13 cellular contexts compared by ENCODE assay signal in genomic region chr17:82013772-82014321, GRCh38. TPM values are rescaled to one million over a fixed set of nuclear protein-coding genes. Genes with fewer than 3 reads are reported as not detected.
DNase-seq lines count a peak whose midpoint lies in the region; ATAC-seq and TF ChIP-seq lines count a peak whose summit lies in the region.
"Had no signal": no experiment of that assay in that cellular context is flagged by ENCODE, and none has a peak within 500 bp of the region (broad histone marks: within the 10 kb centered on the region; RNA-seq: fewer than 3 reads in every experiment).

No MANE protein-coding gene starts in this region.

- H3K4me1 ChIP-seq in right atrium auricular region: peaks cover 0 to 21% of the 10 kb centered on the region in 2 donors
- H3K4me1 ChIP-seq in gastrocnemius medialis: peaks cover 1 to 17% of the 10 kb centered on the region in 2 donors
- no peaks in the 10 kb centered on the region for H3K4me1 ChIP-seq in mesendoderm (ENCODE audit: control insufficient read depth, low read depth, low read length)

- H3K4me2 ChIP-seq in mesendoderm (ENCODE audit: low read length): no peak overlapping the region

- no CpG with 5 or more reads among the region's 16 CpGs for WGBS in mesendoderm (ENCODE audit: extremely low coverage, insufficient coverage, low lambda C conversion rate)

- peaks cover 4% of the 10 kb centered on the region for H3K36me3 Mint-ChIP-seq in stimulated activated effector memory CD8-positive, alpha-beta T cell treated with anti-CD3 and anti-CD28 coated beads, Interleukin-12 subunit alpha, Interleukin-12 subunit beta, amount 100 ng/mL, for 72 hours

- no peaks in the 10 kb centered on the region for H3K4me1 Mint-ChIP-seq in stimulated activated effector memory CD8-positive, alpha-beta T cell treated with anti-CD3 and anti-CD28 coated beads, Interleukin-12 subunit alpha, Interleukin-12 subunit beta, amount 100 ng/mL, for 72 hours

- H3K4me3 ChIP-seq in right atrium auricular region: no peak overlapping the region
- no peak overlapping the region for H3K4me3 ChIP-seq in gastrocnemius medialis
- no peak overlapping the region for H3K4me3 ChIP-seq in mesendoderm (ENCODE audit: low read length)
- H3K4me3 ChIP-seq: stomach had no signal

- no peak overlapping the region for H2BK120ac ChIP-seq in mesendoderm (ENCODE audit: low read depth, low read length)

- no peaks in the 10 kb centered on the region for H3K79me2 ChIP-seq in mesendoderm (ENCODE audit: control insufficient read depth, insufficient read depth, low read length)

- H3K27me3 ChIP-seq in right atrium auricular region (no peaks in the 10 kb centered on the region), gastrocnemius medialis (no peaks in the 10 kb centered on the region), mesendoderm (ENCODE audit: insufficient read depth, low read length, poor library complexity) (no peaks in the 10 kb centered on the region)
- H3K27me3 ChIP-seq: stomach had no signal

- H3K23ac ChIP-seq in mesendoderm (ENCODE audit: low read length): no peak overlapping the region

- intact Hi-C loops in gastrocnemius medialis (cut with DNase I; ENCODE audit: low total_unique reads): no loop called here

- H3K4me3 Mint-ChIP-seq in stimulated activated effector memory CD8-positive, alpha-beta T cell treated with anti-CD3 and anti-CD28 coated beads, Interleukin-12 subunit alpha, Interleukin-12 subunit beta, amount 100 ng/mL, for 72 hours: no peak overlapping the region
- H3K4me3 Mint-ChIP-seq: HFFc6, nephron had no signal

- no peak overlapping the region for H2AK5ac ChIP-seq in mesendoderm (ENCODE audit: low read length)

- in situ Hi-C loops in gastrocnemius medialis (cut with MboI; ENCODE audit: low sequenced_read_pairs in 4 of 4): no loop called here

- DNase-seq in RWPE1 (ENCODE audit: low spot score) (no peak), right atrium auricular region (ENCODE audit: low spot score) (no peak), gastrocnemius medialis (no peak), omental fat pad (ENCODE audit: low spot score) (no peak), mesendoderm (no peak)
- DNase-seq in stimulated activated effector memory CD8-positive, alpha-beta T cell treated with anti-CD3 and anti-CD28 coated beads, Interleukin-12 subunit alpha, Interleukin-12 subunit beta, amount 100 ng/mL, for 72 hours (ENCODE audit: low spot score in 2 of 2): no peak
- DNase-seq: activated effector memory CD4-positive, alpha-beta T cell treated with Interleukin-2 at 50 U/mL for 16 hours; amniotic stem cell; NCI-H446 treated with DMSO at 0.1 percent for 48 hours; SIG-M5; stomach had no signal

- H3K9me3 ChIP-seq in right atrium auricular region (no peaks in the 10 kb centered on the region), gastrocnemius medialis (no peaks in the 10 kb centered on the region)
- H3K9me3 ChIP-seq: stomach had no signal

- POLR2A ChIA-PET in RWPE1 (lab: Yijun Ruan, JAX; ENCODE audit: low non-redundant PET): no interaction called here

- TF ChIP-seq POLR2A in gastrocnemius medialis (IDR thresholded peaks at IDR 0.05): no peak

- no peak overlapping the region for H4K8ac ChIP-seq in mesendoderm (ENCODE audit: low read depth, low read length)

- H3K18ac ChIP-seq in mesendoderm (ENCODE audit: low read length): no peak overlapping the region

- no peak overlapping the region for H4K5ac ChIP-seq in mesendoderm (ENCODE audit: low read length)

- H3K9ac ChIP-seq in mesendoderm (ENCODE audit: low read length): no peak overlapping the region

- no peak overlapping the region for H2BK15ac ChIP-seq in mesendoderm (replicated peaks; ENCODE audit: low read depth)

- H3K27ac ChIP-seq in RWPE1 (peak overlapping the region; percentile 60), right atrium auricular region (peak overlapping the region; percentile 54 to 75), gastrocnemius medialis (no peak overlapping the region), mesendoderm (ENCODE audit: low read depth, low read length) (no peak overlapping the region)

- no peak overlapping the region for H2BK5ac ChIP-seq in mesendoderm (ENCODE audit: low read length)

- H3K79me1 ChIP-seq in mesendoderm (ENCODE audit: low read length): no peaks in the 10 kb centered on the region

- no peak overlapping the region for H3K4ac ChIP-seq in mesendoderm (ENCODE audit: low read depth, low read length)

- H3K56ac ChIP-seq in mesendoderm (ENCODE audit: low read length): no peak overlapping the region

- H3K9me3 Mint-ChIP-seq in stimulated activated effector memory CD8-positive, alpha-beta T cell treated with anti-CD3 and anti-CD28 coated beads, Interleukin-12 subunit alpha, Interleukin-12 subunit beta, amount 100 ng/mL, for 72 hours: no peaks in the 10 kb centered on the region
- H3K9me3 Mint-ChIP-seq: HFFc6, nephron had no signal

- CTCF ChIA-PET in RWPE1 (lab: Yijun Ruan, JAX): interaction anchor here (0.8 to 4.0 kb wide), 3 partner anchors 10 to 54 kb away, joined by 5 to 20 read pairs (median 12); partner anchors contain the start of gene NOTUM

- H3K36me3 ChIP-seq in right atrium auricular region (peaks cover 8% of the 10 kb centered on the region), gastrocnemius medialis (peaks cover 0 to 3% of the 10 kb centered on the region in 2 donors), mesendoderm (ENCODE audit: control insufficient read depth, insufficient read depth, low read length) (no peaks in the 10 kb centered on the region)

- TF ChIP-seq CTCF in RWPE1 (conservative IDR thresholded peaks at IDR 0.05; ENCODE audit: low read depth) (no peak), right atrium auricular region (IDR thresholded peaks at IDR 0.05) (no peak), gastrocnemius medialis (IDR thresholded peaks at IDR 0.05 in 4 of 5, conservative IDR thresholded peaks at IDR 0.05 in 1 of 5) (no peak), omental fat pad (IDR thresholded peaks at IDR 0.05) (no peak)

- ATAC-seq in stimulated activated effector memory CD8-positive, alpha-beta T cell treated with anti-CD3 and anti-CD28 coated beads, Interleukin-12 subunit alpha, Interleukin-12 subunit beta, amount 100 ng/mL, for 72 hours: no peak
- no peak for ATAC-seq in gastrocnemius medialis
- no peak for ATAC-seq in omental fat pad (ENCODE audit: low FRiP score)

- peak overlapping the region; percentile 23 for H3K27ac Mint-ChIP-seq in stimulated activated effector memory CD8-positive, alpha-beta T cell treated with anti-CD3 and anti-CD28 coated beads, Interleukin-12 subunit alpha, Interleukin-12 subunit beta, amount 100 ng/mL, for 72 hours
- H3K27ac Mint-ChIP-seq: nephron had no signal

RNA-seq across cellular contexts. Expression of gene CENPX, which starts 8.8 kb away (rescaled TPM):
- total RNA-seq in right atrium auricular region (10 to 100 TPM; 36.5 to 47.6 TPM), gastrocnemius medialis (10 to 100 TPM; 41.2 to 62.7 (median 57.0) TPM), omental fat pad (10 to 100 TPM; 41.1 to 77.2 (median 59.8) TPM)
- polyA plus RNA-seq in mesendoderm (2013, experiment 1 of 2): 59.9 TPM
- 60.0 TPM for polyA plus RNA-seq in mesendoderm (2013, experiment 2 of 2)

RNA-seq across cellular contexts. Expression of gene LRRC45, which starts 9.3 kb away (rescaled TPM):
- total RNA-seq in right atrium auricular region: 1 to 10 TPM; 4.7 to 4.9 TPM
- 1 to 10 TPM; 1.1 to 5.0 (median 3.8) TPM for total RNA-seq in gastrocnemius medialis
- total RNA-seq in omental fat pad: 10 to 100 TPM in 1 of 4 donors, 1 to 10 TPM in 3; 4.7 to 12.3 (median 5.6) TPM
- polyA plus RNA-seq in mesendoderm (2013, experiment 1 of 2): 8.5 TPM
- polyA plus RNA-seq in mesendoderm (2013, experiment 2 of 2): 8.7 TPM

RNA-seq across cellular contexts. Expression of gene RAC3, which starts 17.6 kb away (rescaled TPM):
- total RNA-seq in right atrium auricular region (1 to 10 TPM in 1 of 2 donors, under 1 TPM in 1; 0.93 to 2.6 TPM), gastrocnemius medialis (1 to 10 TPM in 1 of 4 donors, under 1 TPM in 1, not detected in 2; 0.42 to 2.0 TPM), omental fat pad (10 to 100 TPM in 3 of 4 donors, 1 to 10 TPM in 1; 7.9 to 25.1 (median 12.0) TPM)
- polyA plus RNA-seq in mesendoderm (2013, experiment 1 of 2): 97.1 TPM
- polyA plus RNA-seq in mesendoderm (2013, experiment 2 of 2): 102 TPM

RNA-seq across cellular contexts. Expression of gene DCXR, which starts 23.6 kb away (rescaled TPM):
- total RNA-seq in right atrium auricular region (100 to 1,000 TPM; 169 to 213 TPM), gastrocnemius medialis (100 to 1,000 TPM; 130 to 296 (median 223) TPM), omental fat pad (100 to 1,000 TPM; 190 to 327 (median 225) TPM)
- polyA plus RNA-seq in mesendoderm (2013, experiment 1 of 2): 34.8 TPM
- polyA plus RNA-seq in mesendoderm (2013, experiment 2 of 2): 34.4 TPM

RNA-seq across cellular contexts. Expression of gene ASPSCR1, which starts 36.4 kb away (rescaled TPM):
- 10 to 100 TPM; 14.1 to 18.8 TPM for total RNA-seq in right atrium auricular region
- total RNA-seq in gastrocnemius medialis: 10 to 100 TPM; 24.0 to 44.7 (median 32.0) TPM
- total RNA-seq in omental fat pad: 10 to 100 TPM; 12.6 to 24.3 (median 15.1) TPM
- polyA plus RNA-seq in mesendoderm (2013, experiment 1 of 2): 24.2 TPM
- polyA plus RNA-seq in mesendoderm (2013, experiment 2 of 2): 25.3 TPM

Comparison
In these comparisons a context has a peak if more than half of its experiments do, and no peak if none do; other contexts are left out.
1. H3K27ac ChIP-seq: peak in RWPE1 (single experiment) and right atrium auricular region (2 of 2); none in gastrocnemius medialis (0 of 4) and mesendoderm (single experiment).